9 cellular contexts compared by ENCODE assay signal in the genomic region with DNA sequence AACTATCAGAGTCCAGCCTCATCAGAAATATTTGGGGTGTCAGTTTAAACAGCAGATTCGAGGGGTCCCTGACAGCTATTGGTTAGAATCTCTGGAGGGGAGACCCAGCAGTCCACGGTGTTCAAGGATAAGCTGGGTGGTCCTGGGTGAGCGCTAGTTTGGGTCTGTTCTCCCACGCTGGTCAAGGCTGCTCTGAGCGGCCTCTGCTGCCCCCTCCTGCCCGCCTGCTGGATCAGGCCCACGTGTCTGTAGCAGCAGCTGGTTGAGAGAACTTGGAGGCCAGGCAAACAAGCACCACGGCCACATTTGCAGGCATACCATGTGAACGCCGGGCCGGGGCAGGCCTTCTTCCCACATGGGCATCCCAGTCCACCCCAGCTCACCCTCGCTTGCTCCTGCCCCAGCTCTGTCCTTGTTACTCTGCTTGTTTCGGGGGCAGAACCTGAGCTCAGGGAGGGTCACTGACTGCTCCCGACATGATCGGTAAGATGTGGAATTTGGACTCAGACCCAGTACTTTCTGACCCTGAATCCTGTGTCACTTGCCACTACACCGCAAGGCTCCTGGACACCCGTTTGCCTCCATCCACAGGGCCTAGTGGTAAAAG. TPM values are rescaled to one million over a fixed set of nuclear protein-coding genes. Genes with fewer than 3 reads are reported as not detected.
DNase-seq lines count a peak whose midpoint lies in the region; ATAC-seq, FAIRE-seq and TF ChIP-seq lines count a peak whose summit lies in the region.
"Had no signal": no experiment of that assay in that cellular context is flagged by ENCODE, and none has a peak within 500 bp of the region (broad histone marks: within the 10 kb centered on the region; RNA-seq: fewer than 3 reads in every experiment).

No MANE protein-coding gene starts in this region.

- H3K4me3 ChIP-seq in parathyroid adenoma (ENCODE audit: low read depth, low read length) = no peak overlapping the region

- H3K36me3 ChIP-seq in parathyroid adenoma (ENCODE audit: control insufficient read depth, insufficient read depth, low read length) = no peaks in the 10 kb centered on the region

- H3K9me3 Mint-ChIP-seq in WTC11 = no peaks in the 10 kb centered on the region

- FAIRE-seq in frontal cortex (lab: Jason Lieb, UNC) (no peak), GM19239 (lab: Jason Lieb, UNC) (no peak)
- FAIRE-seq: A204.1 had no signal

- H3K9me3 ChIP-seq in parathyroid adenoma (ENCODE audit: control insufficient read depth, low read length) = no peaks in the 10 kb centered on the region

- H3K4me1 Mint-ChIP-seq in WTC11 = peaks cover 25% of the 10 kb centered on the region

- POLR2A ChIA-PET in WTC11 (lab: Charles Lee) = interaction anchor here (0.7 kb wide), 1 partner anchor 36 kb away, joined by 3 read pairs; no protein-coding TSS in a partner anchor

- peaks cover 86% of the 10 kb centered on the region for H3K27me3 Mint-ChIP-seq in WTC11 (ENCODE audit: low read depth)

- no peak overlapping the region for H2AFZ ChIP-seq in parathyroid adenoma

- peaks cover 8% of the 10 kb centered on the region for H3K27me3 ChIP-seq in parathyroid adenoma (ENCODE audit: control insufficient read depth, insufficient read depth, low read length)

- CTCF ChIA-PET in WTC11 (lab: Charles Lee) = interaction anchor here (0.6 to 3.6 kb wide), 43 partner anchors 10 to 699 kb away, joined by 3 to 64 read pairs (median 4); no protein-coding TSS in a partner anchor

- H3K4me1 ChIP-seq in parathyroid adenoma = no peaks in the 10 kb centered on the region

- peak; percentile 46 for ATAC-seq in WTC11

- TF ChIP-seq CTCF in WTC11 (IDR thresholded peaks at IDR 0.05) (peak; percentile 51; the same call in 1 of the 2 replicates), parathyroid adenoma (IDR thresholded peaks at IDR 0.05) (peak; percentile 50)

- no peak overlapping the region for H3K27ac ChIP-seq in parathyroid adenoma

- H3K27ac Mint-ChIP-seq in WTC11 = no peak overlapping the region

- H3K4me2 ChIP-seq in parathyroid adenoma (ENCODE audit: low read length) = no peak overlapping the region

- H3K4me3 Mint-ChIP-seq in WTC11 = no peak overlapping the region

- DNase-seq in DMS79 treated with DMSO at 0.1 percent for 48 hours (lab: John Stamatoyannopoulos, UW) = peak; percentile 28
- DNase-seq in DMS79 (lab: John Stamatoyannopoulos, UW) = no peak
- DNase-seq in HuH-7.5 (ENCODE audit: low spot score) = peak; percentile 95
- DNase-seq in WTC11 (ENCODE audit: low spot score) = peak; percentile 77
- DNase-seq in frontal cortex (ENCODE audit: low spot score in 2 of 2) = peak; percentile 79 to 83
- no peak for DNase-seq in OCI-M2 (lab: John Stamatoyannopoulos, UW; ENCODE audit: unreplicated experiment)
- no peak for DNase-seq in GM19239 (ENCODE audit: insufficient read length, low spot score)

- no peaks in the 10 kb centered on the region for H3K79me2 ChIP-seq in parathyroid adenoma

- H3K9ac ChIP-seq in parathyroid adenoma = no peak overlapping the region

- H3K36me3 Mint-ChIP-seq in WTC11 = peaks cover 4% of the 10 kb centered on the region

TF ChIP-seq in WTC11, 78 proteins besides CTCF, POLR2A, EP300 and RAD21:
- TF ChIP-seq, protein P1, sequence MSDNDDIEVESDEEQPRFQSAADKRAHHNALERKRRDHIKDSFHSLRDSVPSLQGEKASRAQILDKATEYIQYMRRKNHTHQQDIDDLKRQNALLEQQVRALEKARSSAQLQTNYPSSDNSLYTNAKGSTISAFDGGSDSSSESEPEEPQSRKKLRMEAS (CRISPR knock-in tag; IDR thresholded peaks at IDR 0.05) = peak; percentile 77
- TF ChIP-seq, protein P2, sequence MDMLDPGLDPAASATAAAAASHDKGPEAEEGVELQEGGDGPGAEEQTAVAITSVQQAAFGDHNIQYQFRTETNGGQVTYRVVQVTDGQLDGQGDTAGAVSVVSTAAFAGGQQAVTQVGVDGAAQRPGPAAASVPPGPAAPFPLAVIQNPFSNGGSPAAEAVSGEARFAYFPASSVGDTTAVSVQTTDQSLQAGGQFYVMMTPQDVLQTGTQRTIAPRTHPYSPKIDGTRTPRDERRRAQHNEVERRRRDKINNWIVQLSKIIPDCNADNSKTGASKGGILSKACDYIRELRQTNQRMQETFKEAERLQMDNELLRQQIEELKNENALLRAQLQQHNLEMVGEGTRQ (CRISPR knock-in tag; IDR thresholded peaks at IDR 0.05) = peak; percentile 69
- no peak for TF ChIP-seq NFE2L1 (CRISPR knock-in tag; IDR thresholded peaks at IDR 0.05)
- TF ChIP-seq, protein P3, sequence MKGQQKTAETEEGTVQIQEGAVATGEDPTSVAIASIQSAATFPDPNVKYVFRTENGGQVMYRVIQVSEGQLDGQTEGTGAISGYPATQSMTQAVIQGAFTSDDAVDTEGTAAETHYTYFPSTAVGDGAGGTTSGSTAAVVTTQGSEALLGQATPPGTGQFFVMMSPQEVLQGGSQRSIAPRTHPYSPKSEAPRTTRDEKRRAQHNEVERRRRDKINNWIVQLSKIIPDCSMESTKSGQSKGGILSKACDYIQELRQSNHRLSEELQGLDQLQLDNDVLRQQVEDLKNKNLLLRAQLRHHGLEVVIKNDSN (CRISPR knock-in tag; IDR thresholded peaks at IDR 0.05) = peak; percentile 73
- TF ChIP-seq FOXP1 (CRISPR knock-in tag; IDR thresholded peaks at IDR 0.05; ENCODE audit: borderline replicate concordance) = peak; percentile 32; the same call in 1 of the 2 replicates

RNA-seq across cellular contexts. Expression of a gene that starts 7.4 kb away (rescaled TPM):
- 0.09 to 0.14 TPM in 2 of 3 replicates, not detected in the other for total RNA-seq in WTC11 (2021)
- total RNA-seq in frontal cortex = 0.41 TPM

RNA-seq across cellular contexts. Expression of a gene that starts 37.3 kb away (rescaled TPM):
- total RNA-seq in WTC11 (2021) (14.1 to 15.7 TPM (median 15.3 TPM) in 3 replicates), frontal cortex (11.8 TPM)

RNA-seq across cellular contexts. Expression of a gene that starts 48.9 kb away (rescaled TPM):
- 0.18 to 0.28 TPM (median 0.21 TPM) in 3 replicates for total RNA-seq in WTC11 (2021)
- 0.41 TPM for total RNA-seq in frontal cortex

Comparison
In these comparisons a context has a peak if more than half of its experiments do, and no peak if none do; other contexts are left out.
1. DNase-seq: peak in DMS79 treated with DMSO at 0.1 percent for 48 hours (single experiment), HuH-7.5 (single experiment), WTC11 (single experiment) and frontal cortex (2 of 2); none in DMS79 (single experiment), OCI-M2 (single experiment) and GM19239 (single experiment).